1 cellular context compared by ENCODE assay signal in the genomic region with DNA sequence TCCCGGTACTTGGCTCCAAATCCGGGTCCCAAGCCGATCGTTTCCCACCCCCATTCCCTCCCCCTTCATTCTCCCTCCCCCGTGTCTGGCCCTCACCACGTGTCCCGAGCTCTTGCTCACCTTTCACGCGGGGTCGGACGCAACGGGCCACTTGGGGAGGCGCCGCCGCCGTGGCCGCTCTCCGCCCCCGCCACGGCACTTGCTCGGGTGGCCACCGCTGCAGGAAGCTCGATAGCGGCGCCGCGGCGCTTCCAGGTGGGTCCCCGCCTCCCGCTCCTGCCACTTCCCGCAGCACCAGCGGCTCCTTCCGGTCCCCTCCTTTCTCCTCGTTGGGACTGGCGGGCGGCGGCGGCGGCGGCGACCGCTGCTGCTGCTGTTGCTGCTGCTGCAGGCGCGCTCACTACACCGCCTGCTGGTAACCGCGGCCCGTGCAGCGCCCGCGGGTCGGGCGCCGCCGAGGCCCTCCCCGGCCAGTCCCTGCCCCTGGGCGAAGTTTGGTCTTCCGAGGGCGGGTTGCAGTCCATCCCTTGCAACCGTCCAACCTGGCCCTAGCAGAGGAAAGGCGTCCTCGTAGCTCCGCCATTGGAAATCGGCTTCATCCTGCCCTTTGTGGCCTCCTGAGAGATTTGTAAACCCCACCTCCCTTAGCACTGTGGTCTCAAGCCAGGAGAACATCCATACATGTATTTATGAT.
TF ChIP-seq lines count a peak whose summit lies in the region.

No MANE protein-coding gene starts in this region.

TF ChIP-seq in GM12878, 131 proteins besides CTCF, POLR2A, EP300 and RAD21 (continued from another document):
- TF ChIP-seq, protein P1, sequence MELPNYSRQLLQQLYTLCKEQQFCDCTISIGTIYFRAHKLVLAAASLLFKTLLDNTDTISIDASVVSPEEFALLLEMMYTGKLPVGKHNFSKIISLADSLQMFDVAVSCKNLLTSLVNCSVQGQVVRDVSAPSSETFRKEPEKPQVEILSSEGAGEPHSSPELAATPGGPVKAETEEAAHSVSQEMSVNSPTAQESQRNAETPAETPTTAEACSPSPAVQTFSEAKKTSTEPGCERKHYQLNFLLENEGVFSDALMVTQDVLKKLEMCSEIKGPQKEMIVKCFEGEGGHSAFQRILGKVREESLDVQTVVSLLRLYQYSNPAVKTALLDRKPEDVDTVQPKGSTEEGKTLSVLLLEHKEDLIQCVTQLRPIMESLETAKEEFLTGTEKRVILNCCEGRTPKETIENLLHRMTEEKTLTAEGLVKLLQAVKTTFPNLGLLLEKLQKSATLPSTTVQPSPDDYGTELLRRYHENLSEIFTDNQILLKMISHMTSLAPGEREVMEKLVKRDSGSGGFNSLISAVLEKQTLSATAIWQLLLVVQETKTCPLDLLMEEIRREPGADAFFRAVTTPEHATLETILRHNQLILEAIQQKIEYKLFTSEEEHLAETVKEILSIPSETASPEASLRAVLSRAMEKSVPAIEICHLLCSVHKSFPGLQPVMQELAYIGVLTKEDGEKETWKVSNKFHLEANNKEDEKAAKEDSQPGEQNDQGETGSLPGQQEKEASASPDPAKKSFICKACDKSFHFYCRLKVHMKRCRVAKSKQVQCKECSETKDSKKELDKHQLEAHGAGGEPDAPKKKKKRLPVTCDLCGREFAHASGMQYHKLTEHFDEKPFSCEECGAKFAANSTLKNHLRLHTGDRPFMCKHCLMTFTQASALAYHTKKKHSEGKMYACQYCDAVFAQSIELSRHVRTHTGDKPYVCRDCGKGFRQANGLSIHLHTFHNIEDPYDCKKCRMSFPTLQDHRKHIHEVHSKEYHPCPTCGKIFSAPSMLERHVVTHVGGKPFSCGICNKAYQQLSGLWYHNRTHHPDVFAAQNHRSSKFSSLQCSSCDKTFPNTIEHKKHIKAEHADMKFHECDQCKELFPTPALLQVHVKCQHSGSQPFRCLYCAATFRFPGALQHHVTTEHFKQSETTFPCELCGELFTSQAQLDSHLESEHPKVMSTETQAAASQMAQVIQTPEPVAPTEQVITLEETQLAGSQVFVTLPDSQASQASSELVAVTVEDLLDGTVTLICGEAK (IDR thresholded peaks at IDR 0.05; ENCODE audit: borderline replicate concordance): peak; percentile 55
- TF ChIP-seq, protein P2, sequence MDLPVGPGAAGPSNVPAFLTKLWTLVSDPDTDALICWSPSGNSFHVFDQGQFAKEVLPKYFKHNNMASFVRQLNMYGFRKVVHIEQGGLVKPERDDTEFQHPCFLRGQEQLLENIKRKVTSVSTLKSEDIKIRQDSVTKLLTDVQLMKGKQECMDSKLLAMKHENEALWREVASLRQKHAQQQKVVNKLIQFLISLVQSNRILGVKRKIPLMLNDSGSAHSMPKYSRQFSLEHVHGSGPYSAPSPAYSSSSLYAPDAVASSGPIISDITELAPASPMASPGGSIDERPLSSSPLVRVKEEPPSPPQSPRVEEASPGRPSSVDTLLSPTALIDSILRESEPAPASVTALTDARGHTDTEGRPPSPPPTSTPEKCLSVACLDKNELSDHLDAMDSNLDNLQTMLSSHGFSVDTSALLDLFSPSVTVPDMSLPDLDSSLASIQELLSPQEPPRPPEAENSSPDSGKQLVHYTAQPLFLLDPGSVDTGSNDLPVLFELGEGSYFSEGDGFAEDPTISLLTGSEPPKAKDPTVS (IDR thresholded peaks at IDR 0.05; ENCODE audit: low read depth, low read length): no peak
- TF ChIP-seq POLR2AphosphoS2 (IDR thresholded peaks at IDR 0.05; ENCODE audit: low read depth, low read length) (peak; percentile 78), SMARCA5 (IDR thresholded peaks at IDR 0.05) (peak; percentile 97), SUZ12 (IDR thresholded peaks at IDR 0.05; ENCODE audit: unreplicated experiment) (no peak), NFYA (IDR thresholded peaks at IDR 0.05; ENCODE audit: borderline replicate concordance, low read depth, low read length) (no peak), DPF2 (IDR thresholded peaks at IDR 0.05) (peak; percentile 67), HCFC1 (IDR thresholded peaks at IDR 0.05; ENCODE audit: low read length) (no peak), RELA (IDR thresholded peaks at IDR 0.05; ENCODE audit: borderline replicate concordance, partially characterized antibody) (peak; percentile 35), HDAC2 (IDR thresholded peaks at IDR 0.05) (no peak), JUND (IDR thresholded peaks at IDR 0.05; ENCODE audit: low read depth, low read length) (no peak), PAX5 (IDR thresholded peaks at IDR 0.05; ENCODE audit: borderline replicate concordance, low read depth, low read length) (no peak), TAF1 (IDR thresholded peaks at IDR 0.05; ENCODE audit: borderline replicate concordance, low read depth, low read length) (no peak; the same call in 1 of the 2 replicates), NR2C1 (IDR thresholded peaks at IDR 0.05) (no peak), SMAD5 (IDR thresholded peaks at IDR 0.05; ENCODE audit: low read depth) (no peak; the same call in 1 of the 2 replicates), MTA2 (IDR thresholded peaks at IDR 0.05; ENCODE audit: low read depth) (no peak), ATF7 (IDR thresholded peaks at IDR 0.05; ENCODE audit: low read depth) (no peak), MYC (IDR thresholded peaks at IDR 0.05; ENCODE audit: insufficient read depth, insufficient read length, insufficient replicate concordance, low read length, severe bottlenecking) (no peak)
- TF ChIP-seq, protein P3, sequence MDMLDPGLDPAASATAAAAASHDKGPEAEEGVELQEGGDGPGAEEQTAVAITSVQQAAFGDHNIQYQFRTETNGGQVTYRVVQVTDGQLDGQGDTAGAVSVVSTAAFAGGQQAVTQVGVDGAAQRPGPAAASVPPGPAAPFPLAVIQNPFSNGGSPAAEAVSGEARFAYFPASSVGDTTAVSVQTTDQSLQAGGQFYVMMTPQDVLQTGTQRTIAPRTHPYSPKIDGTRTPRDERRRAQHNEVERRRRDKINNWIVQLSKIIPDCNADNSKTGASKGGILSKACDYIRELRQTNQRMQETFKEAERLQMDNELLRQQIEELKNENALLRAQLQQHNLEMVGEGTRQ (IDR thresholded peaks at IDR 0.05; ENCODE audit: borderline replicate concordance, low read depth, low read length): no peak
- TF ChIP-seq, protein P4, sequence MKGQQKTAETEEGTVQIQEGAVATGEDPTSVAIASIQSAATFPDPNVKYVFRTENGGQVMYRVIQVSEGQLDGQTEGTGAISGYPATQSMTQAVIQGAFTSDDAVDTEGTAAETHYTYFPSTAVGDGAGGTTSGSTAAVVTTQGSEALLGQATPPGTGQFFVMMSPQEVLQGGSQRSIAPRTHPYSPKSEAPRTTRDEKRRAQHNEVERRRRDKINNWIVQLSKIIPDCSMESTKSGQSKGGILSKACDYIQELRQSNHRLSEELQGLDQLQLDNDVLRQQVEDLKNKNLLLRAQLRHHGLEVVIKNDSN (IDR thresholded peaks at IDR 0.05; ENCODE audit: borderline replicate concordance, extremely low read length, insufficient read depth, low read depth, low read length): no peak
